9 cellular contexts compared by ENCODE assay signal in the genomic region with DNA sequence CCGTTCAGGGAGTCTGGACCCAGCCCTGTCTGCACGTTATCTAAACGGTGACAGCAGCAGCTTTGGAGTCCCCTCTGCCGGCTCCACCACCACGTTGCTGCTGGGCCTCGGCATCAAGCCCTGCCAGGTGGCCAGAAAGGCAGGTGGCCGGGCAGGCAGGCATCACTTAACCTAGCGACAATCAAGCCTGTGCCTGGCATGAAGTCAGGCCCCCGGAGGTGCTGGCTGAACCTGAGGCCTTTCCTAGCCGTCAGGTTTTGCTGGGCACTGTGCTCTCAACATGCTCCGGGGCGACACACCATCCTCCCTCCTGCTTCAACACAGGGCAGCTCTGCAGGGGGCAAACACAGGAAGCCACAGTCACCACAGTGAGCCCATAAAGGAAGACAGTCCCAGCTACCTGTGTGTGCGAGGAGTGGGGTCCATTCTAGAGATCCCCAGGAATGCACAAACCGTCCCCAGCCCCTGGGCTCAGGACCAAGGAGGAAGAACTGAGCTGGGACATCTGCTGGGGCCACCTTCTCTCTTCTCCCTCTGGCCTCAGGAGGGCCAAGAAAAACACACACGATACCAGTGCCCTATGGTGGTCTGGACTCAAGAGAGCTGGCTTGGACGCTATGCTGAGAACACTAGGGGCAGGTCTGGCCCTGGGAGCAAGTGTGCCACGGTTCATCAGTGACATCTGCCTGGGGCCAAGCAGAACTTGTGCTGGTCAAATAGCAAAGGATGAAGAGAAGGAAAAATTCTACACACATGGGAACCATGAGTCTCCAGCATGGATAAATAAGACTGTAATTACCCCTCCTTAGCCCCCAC. TPM values are rescaled to one million over a fixed set of nuclear protein-coding genes. Genes with fewer than 3 reads are reported as not detected.
DNase-seq lines count a peak whose midpoint lies in the region; ATAC-seq and TF ChIP-seq lines count a peak whose summit lies in the region.
"Had no signal": no experiment of that assay in that cellular context is flagged by ENCODE, and none has a peak within 500 bp of the region (broad histone marks: within the 10 kb centered on the region; RNA-seq: fewer than 3 reads in every experiment).

No MANE protein-coding gene starts in this region.

- H3K4me1 Mint-ChIP-seq in CD4-positive, alpha-beta T cell (ENCODE audit: low read depth), result peaks cover 100% of the 10 kb centered on the region
- peaks cover 89% of the 10 kb centered on the region for H3K4me1 Mint-ChIP-seq in T-helper 1 cell treated with Interleukin-12 subunit alpha and Interleukin-12 subunit beta and Interleukin-4 antibody, amounts not matched to agents 30 μg/mL and 1 μg/mL, for 36 hours (ENCODE audit: low read depth)
- peaks cover 78 to 93% of the 10 kb centered on the region in 2 donors for H3K4me1 Mint-ChIP-seq in natural killer cell treated with Interleukin-12 subunit alpha and Interleukin-12 subunit beta and Interleukin-15 and Interleukin-18, amount 100 ng/mL, for 72 hours (ENCODE audit: low read depth in 2 of 2)

- 47 to 52% methylated on average over 10 to 17 of the region's 17 CpGs for WGBS in lower leg skin, 2 donors

- H3K27ac ChIP-seq in CD4-positive, alpha-beta T cell (ENCODE audit: low read depth, low read length), result peak overlapping the region; percentile 80
- H3K27ac ChIP-seq: right lobe of liver had no signal

- POLR2A ChIA-PET in CD4-positive, alpha-beta T cell (lab: Charles Lee), result interaction anchor here (0.6 to 7.0 kb wide), 17 partner anchors 12 to 976 kb away, joined by 3 to 103 read pairs (median 7); a partner anchor contains a TSS

- H3K27ac Mint-ChIP-seq in CD4-positive, alpha-beta T cell, result peak overlapping the region; percentile 96
- peak overlapping the region; percentile 92 for H3K27ac Mint-ChIP-seq in T-helper 1 cell treated with Interleukin-12 subunit alpha and Interleukin-12 subunit beta and Interleukin-4 antibody, amounts not matched to agents 30 μg/mL and 1 μg/mL, for 36 hours
- peak overlapping the region; percentile 96 for H3K27ac Mint-ChIP-seq in natural killer cell treated with Interleukin-12 subunit alpha and Interleukin-12 subunit beta and Interleukin-15 and Interleukin-18, amount 100 ng/mL, for 72 hours

- no peaks in the 10 kb centered on the region for H3K27me3 ChIP-seq in CD4-positive, alpha-beta T cell (ENCODE audit: control insufficient read depth, insufficient read depth, low read length)
- H3K27me3 ChIP-seq: right lobe of liver had no signal

- H3K4me3 ChIP-seq in lower leg skin (ENCODE audit: low read depth, poor library complexity, severe bottlenecking), result no peak overlapping the region
- H3K4me3 ChIP-seq: right lobe of liver had no signal

- CTCF ChIA-PET in CD4-positive, alpha-beta T cell (lab: Charles Lee), result interaction anchor here (0.9 to 2.6 kb wide), 5 partner anchors 21 to 196 kb away, joined by 3 to 14 read pairs (median 4); a partner anchor contains a TSS

- peak in 4 of 10 experiments; percentile 40 to 53 (median 46) for DNase-seq in CD4-positive, alpha-beta T cell
- DNase-seq in natural killer cell treated with Interleukin-12 subunit alpha and Interleukin-12 subunit beta and Interleukin-15 and Interleukin-18, amount 100 ng/mL, for 72 hours (ENCODE audit: low spot score), result no peak
- DNase-seq in effector CD8-positive, alpha-beta T cell (lab: John Stamatoyannopoulos, UW), result no peak
- DNase-seq in lower leg skin (ENCODE audit: low spot score in 2 of 2), result no peak
- no peak for DNase-seq in NCI-H82 treated with DMSO at 0.1 percent for 48 hours (lab: John Stamatoyannopoulos, UW; ENCODE audit: unreplicated experiment)
- DNase-seq: right lobe of liver had no signal

- H3K9me3 Mint-ChIP-seq in CD4-positive, alpha-beta T cell, result no peaks in the 10 kb centered on the region
- H3K9me3 Mint-ChIP-seq in T-helper 1 cell treated with Interleukin-12 subunit alpha and Interleukin-12 subunit beta and Interleukin-4 antibody, amounts not matched to agents 30 μg/mL and 1 μg/mL, for 36 hours, result no peaks in the 10 kb centered on the region
- no peaks in the 10 kb centered on the region for H3K9me3 Mint-ChIP-seq in natural killer cell treated with Interleukin-12 subunit alpha and Interleukin-12 subunit beta and Interleukin-15 and Interleukin-18, amount 100 ng/mL, for 72 hours

- no peaks in the 10 kb centered on the region for H3K9me3 ChIP-seq in CD4-positive, alpha-beta T cell (ENCODE audit: control insufficient read depth, low read length)
- H3K9me3 ChIP-seq: right lobe of liver had no signal

- H3K36me3 Mint-ChIP-seq in CD4-positive, alpha-beta T cell (ENCODE audit: low read depth), result peaks cover 46% of the 10 kb centered on the region
- peaks cover 17% of the 10 kb centered on the region for H3K36me3 Mint-ChIP-seq in T-helper 1 cell treated with Interleukin-12 subunit alpha and Interleukin-12 subunit beta and Interleukin-4 antibody, amounts not matched to agents 30 μg/mL and 1 μg/mL, for 36 hours (ENCODE audit: low read depth)
- no peaks in the 10 kb centered on the region for H3K36me3 Mint-ChIP-seq in natural killer cell treated with Interleukin-12 subunit alpha and Interleukin-12 subunit beta and Interleukin-15 and Interleukin-18, amount 100 ng/mL, for 72 hours

- peak overlapping the region; percentile 90 for H3K4me3 Mint-ChIP-seq in CD4-positive, alpha-beta T cell
- peak overlapping the region; percentile 75 for H3K4me3 Mint-ChIP-seq in T-helper 1 cell treated with Interleukin-12 subunit alpha and Interleukin-12 subunit beta and Interleukin-4 antibody, amounts not matched to agents 30 μg/mL and 1 μg/mL, for 36 hours
- H3K4me3 Mint-ChIP-seq in natural killer cell treated with Interleukin-12 subunit alpha and Interleukin-12 subunit beta and Interleukin-15 and Interleukin-18, amount 100 ng/mL, for 72 hours, result peak overlapping the region; percentile 79

- intact Hi-C loops in CD4-positive, alpha-beta T cell (cut with DNase I, micrococcal nuclease), result loop anchor here (1.0 to 5.0 kb wide), 6 partner anchors 16 to 50 kb away; no protein-coding TSS in a partner anchor
- intact Hi-C loops in lower leg skin (cut with DNase I; ENCODE audit: low total_unique reads), result no loop called here

- TF ChIP-seq CTCF in CD4-positive, alpha-beta T cell (IDR thresholded peaks at IDR 0.05), result no peak
- no peak for TF ChIP-seq CTCF in lower leg skin (IDR thresholded peaks at IDR 0.05)

- no peaks in the 10 kb centered on the region for H3K27me3 Mint-ChIP-seq in CD4-positive, alpha-beta T cell
- H3K27me3 Mint-ChIP-seq in T-helper 1 cell treated with Interleukin-12 subunit alpha and Interleukin-12 subunit beta and Interleukin-4 antibody, amounts not matched to agents 30 μg/mL and 1 μg/mL, for 36 hours (ENCODE audit: low read depth), result no peaks in the 10 kb centered on the region
- H3K27me3 Mint-ChIP-seq in natural killer cell treated with Interleukin-12 subunit alpha and Interleukin-12 subunit beta and Interleukin-15 and Interleukin-18, amount 100 ng/mL, for 72 hours, result no peaks in the 10 kb centered on the region

- no peak for TF ChIP-seq POLR2A in lower leg skin (IDR thresholded peaks at IDR 0.05)

- peak; percentile 31 for ATAC-seq in CD4-positive, alpha-beta T cell (ENCODE audit: poor library complexity)
- ATAC-seq in GM19395 (IDR thresholded peaks at IDR 0.05; ENCODE audit: unreplicated experiment) (peak; percentile 25), HG03575 (IDR thresholded peaks at IDR 0.05; ENCODE audit: extremely low read depth, insufficient number of reproducible peaks, low FRiP score, unreplicated experiment) (peak; percentile 8)
- ATAC-seq in natural killer cell treated with Interleukin-12 subunit alpha and Interleukin-12 subunit beta and Interleukin-15 and Interleukin-18, amount 100 ng/mL, for 72 hours, result peak; percentile 69 to 72

RNA-seq across cellular contexts. Expression of a gene that starts 44.7 kb away (rescaled TPM):
- total RNA-seq in CD4-positive, alpha-beta T cell, result 100 to 1,000 TPM; 269 to 287 TPM
- 100 to 1,000 TPM; 103 to 175 TPM for total RNA-seq in natural killer cell treated with Interleukin-12 subunit alpha and Interleukin-12 subunit beta and Interleukin-15 and Interleukin-18, amount 100 ng/mL, for 72 hours
- 10 to 100 TPM in 2 of 4 donors, 1 to 10 TPM in 2; 8.5 to 21.8 (median 13.4) TPM for total RNA-seq in lower leg skin

Comparison
In these comparisons a context has a peak if more than half of its experiments do, and no peak if none do; other contexts are left out.
1. ATAC-seq: peak in every context shown above with its lines; median percentile 70 in natural killer cell treated with Interleukin-12 subunit alpha and Interleukin-12 subunit beta and Interleukin-15 and Interleukin-18, amount 100 ng/mL, for 72 hours; 31 in CD4-positive, alpha-beta T cell; 25 in GM19395; 8 in HG03575.
2. RNA of a gene that starts 44.7 kb away (total RNA-seq): 269 to 287 TPM in CD4-positive, alpha-beta T cell and 103 to 175 TPM in natural killer cell treated with Interleukin-12 subunit alpha and Interleukin-12 subunit beta and Interleukin-15 and Interleukin-18, amount 100 ng/mL, for 72 hours; 8.5 to 21.8 TPM in lower leg skin; every median in the first group is over 4 times any median in the second.
3. Peak in every context shown above with its lines, with median percentiles within 50 percentile points of each other: H3K27ac Mint-ChIP-seq and H3K4me3 Mint-ChIP-seq.